8 cellular contexts compared by ENCODE assay signal in genomic region chr12:8913702-8914032, GRCh38. TPM values are rescaled to one million over a fixed set of nuclear protein-coding genes. Genes with fewer than 3 reads are reported as not detected.
DNase-seq lines count a peak whose midpoint lies in the region; ATAC-seq and TF ChIP-seq lines count a peak whose summit lies in the region.

No MANE protein-coding gene starts in this region.

- intact Hi-C loops in Panc1 (cut with micrococcal nuclease; ENCODE audit: unreplicated experiment) (no loop called here), psoas muscle (cut with DNase I) (loop anchor here in 1 of 2 donors (5.0 to 10.0 kb wide), 2 partner anchors 34 to 131 kb away; partner anchors contain the start of gene M6PR)

- peak overlapping the region; percentile 87 for H3K27ac ChIP-seq in Panc1 (ENCODE audit: low read length)
- peak overlapping the region; percentile 78 for H3K27ac ChIP-seq in epithelial cell of prostate
- H3K27ac ChIP-seq in psoas muscle, result peak overlapping the region; percentile 63

- in situ Hi-C loops in GM13977 (cut with MboI; ENCODE audit: low pct_unique_long_range_greater_than_20kb, low sequenced_read_pairs, unreplicated experiment) (no loop called here), Panc1 (cut with HindIII; ENCODE audit: low pct_unique_long_range_greater_than_20kb, low sequenced_read_pairs) (no loop called here)

- 11 to 14% (median 12%) methylated on average over 6 of the region's 6 CpGs for WGBS in psoas muscle, 3 donors

- TF ChIP-seq CTCF in GM13977 (IDR thresholded peaks at IDR 0.05; ENCODE audit: extremely low read depth, insufficient read depth, missing control alignments) (no peak), Panc1 (IDR thresholded peaks at IDR 0.05) (no peak), psoas muscle (IDR thresholded peaks at IDR 0.05) (no peak)

- H3K27me3 ChIP-seq in Panc1 (ENCODE audit: control insufficient read depth, insufficient read depth, low read length), result no peaks in the 10 kb centered on the region
- H3K27me3 ChIP-seq in psoas muscle (ENCODE audit: insufficient read depth in 3 of 3, low read length in 2 of 3), result no peaks in the 10 kb centered on the region

- ATAC-seq in Panc1, result no peak
- no peak for ATAC-seq in psoas muscle
- ATAC-seq in GM19328 (IDR thresholded peaks at IDR 0.05; ENCODE audit: unreplicated experiment), result no peak

- DNase-seq in GM13977 (ENCODE audit: low spot score) (peak; percentile 23), Panc1 (ENCODE audit: low read depth, low spot score) (no peak), epithelial cell of prostate (ENCODE audit: low read depth, low spot score) (no peak), psoas muscle (no peak), AML-193 (lab: John Stamatoyannopoulos, UW) (no peak), NCI-H774 (lab: John Stamatoyannopoulos, UW) (no peak)
- no peak for DNase-seq in stimulated activated CD4-positive, alpha-beta T cell treated with anti-CD3 and anti-CD28 coated beads, Interleukin-4, amount 100 ng/mL, for 1 hour

- peak overlapping the region; percentile 56 to 82 for H3K4me3 ChIP-seq in Panc1 (ENCODE audit: low read depth in 2 of 2, low read length in 2 of 2)
- peak overlapping the region; percentile 84 for H3K4me3 ChIP-seq in psoas muscle

- H3K9me3 ChIP-seq in Panc1 (ENCODE audit: control insufficient read depth, insufficient read depth, low read depth, low read length) (no peaks in the 10 kb centered on the region), psoas muscle (no peaks in the 10 kb centered on the region)

- H3K36me3 ChIP-seq in Panc1 (ENCODE audit: control insufficient read depth, insufficient read depth, low read length) (no peaks in the 10 kb centered on the region; the same call in 1 of the 2 replicates), psoas muscle (ENCODE audit: insufficient read depth in 1 of 2, low read depth in 1 of 2) (peaks cover 0 to 9% of the 10 kb centered on the region in 2 donors)

- CTCF ChIA-PET in Panc1 (lab: Charles Lee), result no interaction called here

- H3K4me1 ChIP-seq in Panc1 (ENCODE audit: control insufficient read depth, insufficient read depth, low read length) (peaks cover 9% of the 10 kb centered on the region), psoas muscle (peaks cover 12% of the 10 kb centered on the region)

- POLR2A ChIA-PET in Panc1 (lab: Charles Lee), result interaction anchor here (0.6 kb wide), 1 partner anchor 36 kb away, joined by 3 read pairs; the partner anchor contains the start of gene M6PR

- TSS peak; percentile 92 for BruUV-seq in Panc1 (replicated peaks; lab: Mats Ljungman, UMichigan)

RNA-seq across cellular contexts. Expression of gene PHC1, which starts 0.6 kb away (rescaled TPM):
- 15.6 TPM for total RNA-seq in Panc1 (2021; ENCODE audit: unreplicated experiment)
- 24.8 TPM for polyA plus RNA-seq in Panc1 (2012; ENCODE audit: insufficient read length)
- total RNA-seq in psoas muscle, result 10 to 100 TPM; 11.9 to 27.1 (median 21.3) TPM
- polyA plus RNA-seq in psoas muscle, result 10 to 100 TPM; 11.3 to 20.8 (median 14.3) TPM

RNA-seq across cellular contexts. Expression of gene M6PR, which starts 35.8 kb away (rescaled TPM):
- total RNA-seq in Panc1 (2021; ENCODE audit: unreplicated experiment) (161 TPM), psoas muscle (10 to 100 TPM; 45.8 to 85.0 (median 62.6) TPM)
- 214 TPM for polyA plus RNA-seq in Panc1 (2012; ENCODE audit: insufficient read length)
- polyA plus RNA-seq in psoas muscle, result 100 to 1,000 TPM in 1 of 3 donors, 10 to 100 TPM in 2; 45.0 to 102 (median 93.5) TPM
